In the genomic region with DNA sequence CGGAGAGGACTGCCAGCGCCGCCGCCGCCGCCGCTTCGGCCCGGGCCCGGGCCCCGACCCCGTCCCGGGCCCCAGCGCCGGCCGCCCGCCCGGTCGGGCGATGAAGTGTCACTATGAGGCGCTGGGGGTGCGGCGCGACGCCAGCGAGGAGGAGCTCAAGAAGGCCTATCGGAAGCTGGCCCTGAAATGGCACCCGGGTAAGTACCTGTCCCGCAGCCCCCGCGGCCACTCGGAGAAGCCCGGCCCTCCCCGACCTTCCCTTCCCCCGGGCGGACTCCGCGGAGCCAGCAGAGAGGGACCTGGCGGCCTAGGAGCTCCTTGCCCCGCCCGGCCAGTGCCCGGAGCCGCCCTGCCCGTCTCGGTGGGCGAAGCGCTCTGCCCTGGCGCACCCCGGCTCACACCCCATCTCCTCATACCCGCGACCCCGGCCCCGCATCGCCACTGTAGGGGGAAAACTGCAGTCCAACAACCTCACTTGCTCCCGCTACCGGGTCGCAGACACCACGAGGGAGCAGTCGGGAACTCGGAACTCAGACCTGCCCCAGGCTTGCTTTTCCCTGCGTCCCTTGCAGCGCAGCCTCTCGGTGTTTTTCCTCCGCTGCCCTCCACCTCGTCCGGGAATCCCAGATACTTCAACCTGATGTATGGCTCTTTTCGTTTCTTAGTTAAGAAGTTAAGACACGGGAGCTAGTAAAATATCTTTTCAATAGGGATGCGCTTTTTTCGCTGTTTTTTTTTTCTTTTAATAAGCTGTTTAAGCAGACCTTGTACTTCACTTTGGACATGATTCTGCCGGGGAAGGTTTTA, we compare ENCODE assay signal across 8 cellular contexts.
DNase-seq lines count a peak whose midpoint lies in the region; ATAC-seq and TF ChIP-seq lines count a peak whose summit lies in the region.

No MANE protein-coding gene starts in this region.

- DNase-seq in AG10803 (ENCODE audit: low read depth), result peak; percentile 84
- DNase-seq in NCI-H446 (lab: John Stamatoyannopoulos, UW), result peak; percentile 83 to 90
- peak; percentile 78 for DNase-seq in activated CD4-positive, CD25-positive, alpha-beta regulatory T cell treated with anti-CD3 and anti-CD28 coated beads, Interleukin-2, amount 50 U/mL, for 72 hours
- peak; percentile 84 for DNase-seq in cerebellar cortex (ENCODE audit: low spot score)
- peak; percentile 72 for DNase-seq in kidney glomerular epithelial cell (lab: John Stamatoyannopoulos, UW)
- peak; percentile 39 to 52 for DNase-seq in stimulated activated CD4-positive, alpha-beta T cell treated with anti-CD3 and anti-CD28 coated beads, Interleukin-1b, Interleukin-23, amount 100 ng/mL, for 1 hour (ENCODE audit: low read depth in 2 of 2)

- TF ChIP-seq CTCF in AG10803 (conservative IDR thresholded peaks at IDR 0.05; ENCODE audit: low read length), result no peak

- H3K4me3 ChIP-seq in AG10803 (ENCODE audit: low read length), result peak overlapping the region; percentile 78

- ATAC-seq in GM19023 (IDR thresholded peaks at IDR 0.05; ENCODE audit: unreplicated experiment), result peak; percentile 77
- ATAC-seq in HG03159 (IDR thresholded peaks at IDR 0.05; ENCODE audit: unreplicated experiment), result peak; percentile 75

Comparison
In these comparisons a context has a peak if more than half of its experiments do, and no peak if none do; other contexts are left out.
1. Peak in every context shown above with its lines: DNase-seq, ATAC-seq and H3K4me3 ChIP-seq.